8 cellular contexts compared by ENCODE assay signal in the genomic region with DNA sequence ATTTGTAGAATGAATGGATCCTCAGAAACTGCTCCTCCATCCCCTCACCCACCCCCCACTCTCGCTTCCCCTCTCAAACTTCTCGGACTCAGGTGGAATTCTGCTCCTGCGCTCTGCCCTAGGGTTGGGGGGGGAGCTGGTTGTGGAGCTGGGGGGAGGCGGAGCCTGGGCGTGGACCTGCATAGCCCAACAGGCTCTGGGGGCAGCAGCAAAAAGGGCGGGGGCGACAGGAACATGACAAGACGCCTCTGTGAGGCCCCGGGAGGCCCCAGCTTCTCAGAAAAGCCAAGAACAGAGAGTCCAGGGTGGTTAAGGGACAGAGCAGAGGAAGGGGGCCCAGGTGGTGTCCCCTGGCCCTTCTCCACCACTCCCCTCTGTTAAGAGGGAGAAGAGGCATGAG. TPM values are rescaled to one million over a fixed set of nuclear protein-coding genes. Genes with fewer than 3 reads are reported as not detected.
DNase-seq lines count a peak whose midpoint lies in the region; ATAC-seq, FAIRE-seq and TF ChIP-seq lines count a peak whose summit lies in the region.
"Had no signal": no experiment of that assay in that cellular context is flagged by ENCODE, and none has a peak within 500 bp of the region (broad histone marks: within the 10 kb centered on the region; RNA-seq: fewer than 3 reads in every experiment).

No MANE protein-coding gene starts in this region.

- no peaks in the 10 kb centered on the region for H3K27me3 Mint-ChIP-seq in activated naive CD8-positive, alpha-beta T cell treated with anti-CD3 and anti-CD28 coated beads, Interleukin-2, amount 10 ng/mL, durations not matched to agents 7 days and 5 days
- H3K27me3 Mint-ChIP-seq in neural progenitor cell (ENCODE audit: insufficient read depth, low read depth): peaks cover 4% of the 10 kb centered on the region

- peak overlapping the region; percentile 100 for H3K4me3 Mint-ChIP-seq in activated naive CD8-positive, alpha-beta T cell treated with anti-CD3 and anti-CD28 coated beads, Interleukin-2, amount 10 ng/mL, durations not matched to agents 7 days and 5 days
- H3K4me3 Mint-ChIP-seq in neural progenitor cell: peak overlapping the region; percentile 77

- H2AFZ ChIP-seq in neural progenitor cell (replicated peaks): no peak overlapping the region

- H3K4me2 ChIP-seq in neural progenitor cell: peak overlapping the region; percentile 6
- H3K4me2 ChIP-seq: KMS-11 had no signal

- H3F3A ChIP-seq in neural progenitor cell (ENCODE audit: low read depth): peaks cover 14% of the 10 kb centered on the region

- no peak for FAIRE-seq in GM19239 (lab: Jason Lieb, UNC)
- FAIRE-seq: GM18507 had no signal

- H4K20me1 ChIP-seq in neural progenitor cell (ENCODE audit: low read depth): peaks cover 6% of the 10 kb centered on the region

- H3K36me3 Mint-ChIP-seq in activated naive CD8-positive, alpha-beta T cell treated with anti-CD3 and anti-CD28 coated beads, Interleukin-2, amount 10 ng/mL, durations not matched to agents 7 days and 5 days: peaks cover 30% of the 10 kb centered on the region
- H3K36me3 Mint-ChIP-seq in neural progenitor cell: no peaks in the 10 kb centered on the region

- no peak overlapping the region for H3K9ac ChIP-seq in neural progenitor cell
- H3K9ac ChIP-seq: KMS-11 had no signal

- H3K79me2 ChIP-seq in neural progenitor cell (ENCODE audit: low read depth): peaks cover 14% of the 10 kb centered on the region

- H3K9me3 Mint-ChIP-seq in activated naive CD8-positive, alpha-beta T cell treated with anti-CD3 and anti-CD28 coated beads, Interleukin-2, amount 10 ng/mL, durations not matched to agents 7 days and 5 days: no peaks in the 10 kb centered on the region
- no peaks in the 10 kb centered on the region for H3K9me3 Mint-ChIP-seq in neural progenitor cell

- no peak for ATAC-seq in activated naive CD8-positive, alpha-beta T cell treated with anti-CD3 and anti-CD28 coated beads, Interleukin-2, amount 10 ng/mL, durations not matched to agents 7 days and 5 days (ENCODE audit: low read depth)

- POLR2A ChIA-PET in activated naive CD8-positive, alpha-beta T cell treated with anti-CD3 and anti-CD28 coated beads, Interleukin-2, amount 10 ng/mL, durations not matched to agents 7 days and 5 days (lab: Charles Lee): interaction anchor here (0.6 to 1.6 kb wide), 6 partner anchors 10 to 84 kb away, joined by 3 to 7 read pairs (median 3); partner anchors contain the start of gene ZCWPW1
- POLR2A ChIA-PET in HEK293T (lab: Yijun Ruan, JAX): interaction anchor here (2.1 kb wide), 1 partner anchor 230 kb away, joined by 5 read pairs; the partner anchor contains the start of gene POP7

- H3K27me3 ChIP-seq in GM06990 (replicated peaks; ENCODE audit: control insufficient read depth, insufficient read depth, low read length): no peaks in the 10 kb centered on the region
- no peaks in the 10 kb centered on the region for H3K27me3 ChIP-seq in neural progenitor cell

- H3K36me3 ChIP-seq in GM06990 (ENCODE audit: control insufficient read depth, insufficient read depth, low read length): peaks cover 14% of the 10 kb centered on the region
- H3K36me3 ChIP-seq in neural progenitor cell: no peaks in the 10 kb centered on the region

- peaks cover 16% of the 10 kb centered on the region for H3K4me1 ChIP-seq in neural progenitor cell

- H3K9me3 ChIP-seq in neural progenitor cell (ENCODE audit: low read depth): no peaks in the 10 kb centered on the region

- CTCF ChIA-PET in HEK293T (lab: Yijun Ruan, JAX): no interaction called here

- peak overlapping the region; percentile 92 for H3K4me3 ChIP-seq in GM06990 (replicated peaks; ENCODE audit: low read depth, low read length)
- no peak overlapping the region for H3K4me3 ChIP-seq in neural progenitor cell

- peak overlapping the region; percentile 86 for H3K27ac Mint-ChIP-seq in activated naive CD8-positive, alpha-beta T cell treated with anti-CD3 and anti-CD28 coated beads, Interleukin-2, amount 10 ng/mL, durations not matched to agents 7 days and 5 days
- H3K27ac Mint-ChIP-seq in neural progenitor cell: no peak overlapping the region

- peaks cover 32% of the 10 kb centered on the region for H3K4me1 Mint-ChIP-seq in activated naive CD8-positive, alpha-beta T cell treated with anti-CD3 and anti-CD28 coated beads, Interleukin-2, amount 10 ng/mL, durations not matched to agents 7 days and 5 days
- H3K4me1 Mint-ChIP-seq in neural progenitor cell: peaks cover 28% of the 10 kb centered on the region

- TF ChIP-seq CTCF in GM06990 (IDR thresholded peaks at IDR 0.05; ENCODE audit: insufficient read depth, low read length, poor library complexity, severe bottlenecking): no peak
- TF ChIP-seq CTCF in neural progenitor cell (IDR thresholded peaks at IDR 0.05): no peak

- H3K27ac ChIP-seq in neural progenitor cell: no peak overlapping the region
- H3K27ac ChIP-seq: KMS-11 had no signal

- DNase-seq in GM06990 (ENCODE audit: extremely low read depth, insufficient read length) (no peak), neural progenitor cell (ENCODE audit: low spot score) (no peak), COLO829 (ENCODE audit: low spot score) (no peak), GM19239 (ENCODE audit: insufficient read length, low spot score) (no peak), HEK293T (ENCODE audit: extremely low spot score) (no peak)
- no peak for DNase-seq in activated naive CD8-positive, alpha-beta T cell treated with anti-CD3 and anti-CD28 coated beads, Interleukin-2, amount 10 ng/mL, durations not matched to agents 7 days and 5 days

TF ChIP-seq in HEK293T, 16 proteins besides CTCF, POLR2A, EP300 and RAD21:
- TF ChIP-seq FOXA1 (IDR thresholded peaks at IDR 0.05): no peak
- TF ChIP-seq SP1 (IDR thresholded peaks at IDR 0.05): no peak
- TF ChIP-seq L3MBTL2 (conservative IDR thresholded peaks at IDR 0.05): no peak
- TF ChIP-seq, protein P1, sequence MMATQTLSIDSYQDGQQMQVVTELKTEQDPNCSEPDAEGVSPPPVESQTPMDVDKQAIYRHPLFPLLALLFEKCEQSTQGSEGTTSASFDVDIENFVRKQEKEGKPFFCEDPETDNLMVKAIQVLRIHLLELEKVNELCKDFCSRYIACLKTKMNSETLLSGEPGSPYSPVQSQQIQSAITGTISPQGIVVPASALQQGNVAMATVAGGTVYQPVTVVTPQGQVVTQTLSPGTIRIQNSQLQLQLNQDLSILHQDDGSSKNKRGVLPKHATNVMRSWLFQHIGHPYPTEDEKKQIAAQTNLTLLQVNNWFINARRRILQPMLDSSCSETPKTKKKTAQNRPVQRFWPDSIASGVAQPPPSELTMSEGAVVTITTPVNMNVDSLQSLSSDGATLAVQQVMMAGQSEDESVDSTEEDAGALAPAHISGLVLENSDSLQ (IDR thresholded peaks at IDR 0.05): no peak
- TF ChIP-seq FOXM1 (IDR thresholded peaks at IDR 0.05; ENCODE audit: borderline replicate concordance): no peak
- no peak for TF ChIP-seq ARNT (IDR thresholded peaks at IDR 0.05)
- no peak for TF ChIP-seq LEF1 (IDR thresholded peaks at IDR 0.05; ENCODE audit: borderline replicate concordance)
- TF ChIP-seq NFRKB (IDR thresholded peaks at IDR 0.05): no peak
- TF ChIP-seq SUZ12 (IDR thresholded peaks at IDR 0.05): no peak
- TF ChIP-seq CTBP1 (IDR thresholded peaks at IDR 0.05; ENCODE audit: borderline replicate concordance): no peak
- TF ChIP-seq TARDBP (IDR thresholded peaks at IDR 0.05): no peak
- no peak for TF ChIP-seq HDGF (IDR thresholded peaks at IDR 0.05; ENCODE audit: borderline replicate concordance)
- no peak for TF ChIP-seq ELF4 (IDR thresholded peaks at IDR 0.05)
- TF ChIP-seq BHLHE40 (IDR thresholded peaks at IDR 0.05; ENCODE audit: borderline replicate concordance): no peak
TF ChIP-seq in HEK293T: peak in this region for 0.

RNA-seq across cellular contexts. Expression of gene TSC22D4, which starts 3.5 kb away (rescaled TPM):
- 100 to 1,000 TPM; 157 to 159 TPM for total RNA-seq in activated naive CD8-positive, alpha-beta T cell treated with anti-CD3 and anti-CD28 coated beads, Interleukin-2, amount 10 ng/mL, durations not matched to agents 7 days and 5 days
- 11.0 and 17.6 TPM in 2 replicates for total RNA-seq in neural progenitor cell (ENCODE audit: low replicate concordance)

RNA-seq across cellular contexts. Expression of gene NYAP1, which starts 8.2 kb away (rescaled TPM):
- total RNA-seq in activated naive CD8-positive, alpha-beta T cell treated with anti-CD3 and anti-CD28 coated beads, Interleukin-2, amount 10 ng/mL, durations not matched to agents 7 days and 5 days: under 1 TPM; 0.42 to 0.54 TPM
- total RNA-seq in neural progenitor cell (ENCODE audit: low replicate concordance): 1.2 and 6.7 TPM in 2 replicates

RNA-seq across cellular contexts. Expression of gene SPACDR, which starts 11.5 kb away (rescaled TPM):
- total RNA-seq in activated naive CD8-positive, alpha-beta T cell treated with anti-CD3 and anti-CD28 coated beads, Interleukin-2, amount 10 ng/mL, durations not matched to agents 7 days and 5 days: 1 to 10 TPM; 3.5 to 5.9 TPM
- 0.71 TPM in 1 of 2 replicates, not detected in the other for total RNA-seq in neural progenitor cell (ENCODE audit: low replicate concordance)

RNA-seq across cellular contexts. Expression of gene PPP1R35, which starts 39.3 kb away (rescaled TPM):
- total RNA-seq in activated naive CD8-positive, alpha-beta T cell treated with anti-CD3 and anti-CD28 coated beads, Interleukin-2, amount 10 ng/mL, durations not matched to agents 7 days and 5 days: 10 to 100 TPM; 84.4 to 93.6 TPM
- total RNA-seq in neural progenitor cell (ENCODE audit: low replicate concordance): 7.3 and 33.0 TPM in 2 replicates

RNA-seq across cellular contexts. Expression of gene MEPCE, which starts 45.9 kb away (rescaled TPM):
- 10 to 100 TPM; 48.5 to 49.0 TPM for total RNA-seq in activated naive CD8-positive, alpha-beta T cell treated with anti-CD3 and anti-CD28 coated beads, Interleukin-2, amount 10 ng/mL, durations not matched to agents 7 days and 5 days
- 16.4 and 42.6 TPM in 2 replicates for total RNA-seq in neural progenitor cell (ENCODE audit: low replicate concordance)
